ENCODE assay signal across 19 cellular contexts in the genomic region with DNA sequence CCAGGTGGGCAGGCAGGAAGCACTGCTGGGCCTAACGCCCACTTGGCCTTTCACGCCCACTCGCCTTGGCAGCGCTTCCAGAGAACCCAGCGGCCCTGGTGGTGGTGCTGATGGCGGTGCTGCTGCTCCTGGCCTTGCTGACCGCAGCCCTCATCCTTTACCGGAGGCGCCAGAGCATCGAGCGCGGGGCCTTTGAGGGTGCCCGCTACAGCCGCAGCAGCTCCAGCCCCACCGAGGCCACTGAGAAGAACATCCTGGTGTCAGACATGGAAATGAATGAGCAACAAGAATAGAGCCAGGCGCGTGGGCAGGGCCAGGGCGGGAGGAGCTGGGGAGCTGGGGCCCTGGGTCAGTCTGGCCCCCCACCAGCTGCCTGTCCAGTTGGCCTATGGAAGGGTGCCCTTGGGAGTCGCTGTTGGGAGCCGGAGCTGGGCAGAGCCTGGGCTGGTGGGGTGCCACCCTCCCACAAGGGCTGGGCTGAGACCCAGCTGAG.
DNase-seq lines count a peak whose midpoint lies in the region; TF ChIP-seq lines count a peak whose summit lies in the region.
"Had no signal": no experiment of that assay in that cellular context is flagged by ENCODE, and none has a peak within 500 bp of the region (broad histone marks: within the 10 kb centered on the region; RNA-seq: fewer than 3 reads in every experiment).

No MANE protein-coding gene starts in this region.

- no peak for TF ChIP-seq POLR2A in transverse colon (IDR thresholded peaks at IDR 0.05)

- H3K27ac ChIP-seq in BLaER1 treated with 17β-estradiol and CSF1 and Interleukin-3, amounts not matched to agents 10 nM and 100 nM: peak overlapping the region in 7 of 11 experiments; percentile 13 to 56 (median 29); a peak in 8 of 22 replicates
- H3K27ac ChIP-seq in WERI-Rb-1 (peak overlapping the region; percentile 91), osteoblast (ENCODE audit: low read depth, low read length) (no peak overlapping the region), transverse colon (no peak overlapping the region)
- H3K27ac ChIP-seq: GM23248, SJSA1 had no signal

- no peak overlapping the region for H3K27ac Mint-ChIP-seq in activated T-helper 2 cell treated with anti-CD3 and anti-CD28 coated beads, Interferon-gamma antibody, Interleukin-2, Interleukin-4, amounts not matched to agents 10 μg/mL and 5 μg/mL and 100 μg/mL, durations not matched to agents 14 hours and 24 hours and 36 hours
- H3K27ac Mint-ChIP-seq: CD8-positive, alpha-beta T cell had no signal

- H3K9ac ChIP-seq in BLaER1 treated with 17β-estradiol and CSF1 and Interleukin-3, amounts not matched to agents 10 nM and 100 nM: peak overlapping the region; percentile 6 to 59 (median 30); a peak in 14 of 22 replicates
- H3K9ac ChIP-seq: GM23248 had no signal

- H3K9me3 ChIP-seq in BLaER1 treated with 17β-estradiol and CSF1 and Interleukin-3, amounts not matched to agents 10 nM and 100 nM (replicated peaks in 1 of 11): peaks cover 0 to 8% (median 0%) of the 10 kb centered on the region in 11 experiments; a peak in 6 of 22 replicates
- H3K9me3 ChIP-seq in WERI-Rb-1 (ENCODE audit: severe bottlenecking): no peaks in the 10 kb centered on the region
- H3K9me3 ChIP-seq in osteoblast (ENCODE audit: low read depth, low read length): no peaks in the 10 kb centered on the region
- H3K9me3 ChIP-seq in transverse colon: no peaks in the 10 kb centered on the region
- H3K9me3 ChIP-seq: MG63 had no signal

- no peaks in the 10 kb centered on the region for H3K36me3 Mint-ChIP-seq in activated T-helper 2 cell treated with anti-CD3 and anti-CD28 coated beads, Interferon-gamma antibody, Interleukin-2, Interleukin-4, amounts not matched to agents 10 μg/mL and 5 μg/mL and 100 μg/mL, durations not matched to agents 14 hours and 24 hours and 36 hours (ENCODE audit: low read depth)

- no peaks in the 10 kb centered on the region for H3K79me2 ChIP-seq in osteoblast (ENCODE audit: insufficient read depth, low read length)

- H3K27me3 ChIP-seq in BLaER1 treated with 17β-estradiol and CSF1 and Interleukin-3, amounts not matched to agents 10 nM and 100 nM: no peaks in the 10 kb centered on the region
- H3K27me3 ChIP-seq in H7 (ENCODE audit: control insufficient read depth, insufficient read depth, low read length) (no peaks in the 10 kb centered on the region), WERI-Rb-1 (ENCODE audit: insufficient read depth, low read depth, severe bottlenecking) (no peaks in the 10 kb centered on the region), osteoblast (ENCODE audit: insufficient read depth, low read length) (no peaks in the 10 kb centered on the region), transverse colon (no peaks in the 10 kb centered on the region)
- H3K27me3 ChIP-seq: MG63, SJSA1 had no signal

- intact Hi-C loops in transverse colon (cut with DNase I; ENCODE audit: low total_unique reads): no loop called here
- intact Hi-C loops in activated T-helper 2 cell treated with anti-CD3 and anti-CD28 coated beads, Interferon-gamma antibody, Interleukin-2, Interleukin-4, amounts not matched to agents 10 μg/mL and 5 μg/mL and 100 μg/mL, durations not matched to agents 14 hours and 24 hours and 36 hours (cut with micrococcal nuclease): no loop called here

- DNase-seq in H7: peak; percentile 48
- DNase-seq in WERI-Rb-1: peak; percentile 18
- DNase-seq in osteoblast (ENCODE audit: insufficient read length, low spot score, missing footprints): peak; percentile 73
- no peak for DNase-seq in transverse colon
- DNase-seq in GDM1 (lab: John Stamatoyannopoulos, UW): no peak
- DNase-seq in activated T-helper 2 cell treated with anti-CD3 and anti-CD28 coated beads, Interferon-gamma antibody, Interleukin-2, Interleukin-4, amounts not matched to agents 10 μg/mL and 5 μg/mL and 100 μg/mL, durations not matched to agents 14 hours and 24 hours and 36 hours (ENCODE audit: low spot score): no peak
- DNase-seq: CD8-positive, alpha-beta T cell; DMS79; GM23248; MG63; NCI-H1436; NCI-H1930; NCI-H226; NCI-H510A treated with DMSO at 0.1 percent for 48 hours; NCI-H748 treated with DMSO at 0.1 percent for 48 hours; OCI-M1; T-helper 1 cell had no signal

- TF ChIP-seq EP300 in transverse colon (IDR thresholded peaks at IDR 0.05; ENCODE audit: low read depth): no peak

- H3K4me1 Mint-ChIP-seq in activated T-helper 2 cell treated with anti-CD3 and anti-CD28 coated beads, Interferon-gamma antibody, Interleukin-2, Interleukin-4, amounts not matched to agents 10 μg/mL and 5 μg/mL and 100 μg/mL, durations not matched to agents 14 hours and 24 hours and 36 hours (ENCODE audit: low read depth): no peaks in the 10 kb centered on the region

- in situ Hi-C loops in transverse colon (cut with MboI; ENCODE audit: low pct_ligation_motif_present in 1 of 4, low pct_unique_long_range_greater_than_20kb in 1 of 4, low sequenced_read_pairs in 3 of 4): loop anchor here in 2 of 4 donors (10.0 to 25.0 kb wide), 2 partner anchors 713 to 720 kb away; no protein-coding TSS in a partner anchor

- WGBS in transverse colon (ENCODE audit: low coverage in 1 of 2), 2 donors: 83% methylated on average over 11 of the region's 20 CpGs; no CpG with 5 or more reads in 1 of the 2 donors

- H3K27me3 Mint-ChIP-seq in activated T-helper 2 cell treated with anti-CD3 and anti-CD28 coated beads, Interferon-gamma antibody, Interleukin-2, Interleukin-4, amounts not matched to agents 10 μg/mL and 5 μg/mL and 100 μg/mL, durations not matched to agents 14 hours and 24 hours and 36 hours (ENCODE audit: low read depth): no peaks in the 10 kb centered on the region

- peaks cover 24 to 55% (median 40%) of the 10 kb centered on the region in 11 experiments for H3K36me3 ChIP-seq in BLaER1 treated with 17β-estradiol and CSF1 and Interleukin-3, amounts not matched to agents 10 nM and 100 nM
- H3K36me3 ChIP-seq in H7 (replicated peaks; ENCODE audit: control insufficient read depth, insufficient read depth, low read length) (no peaks in the 10 kb centered on the region; the same call in 1 of the 2 replicates), WERI-Rb-1 (no peaks in the 10 kb centered on the region), osteoblast (ENCODE audit: insufficient read depth, low read length) (peaks cover 59% of the 10 kb centered on the region), transverse colon (no peaks in the 10 kb centered on the region)

- TF ChIP-seq CTCF in WERI-Rb-1 (IDR thresholded peaks at IDR 0.05; ENCODE audit: low read depth, low read length) (no peak), osteoblast (IDR thresholded peaks at IDR 0.05; ENCODE audit: extremely low read depth, low read depth, low read length) (no peak), transverse colon (IDR thresholded peaks at IDR 0.05) (no peak)

- no peak overlapping the region for H3K4me3 Mint-ChIP-seq in activated T-helper 2 cell treated with anti-CD3 and anti-CD28 coated beads, Interferon-gamma antibody, Interleukin-2, Interleukin-4, amounts not matched to agents 10 μg/mL and 5 μg/mL and 100 μg/mL, durations not matched to agents 14 hours and 24 hours and 36 hours (ENCODE audit: low read depth)
- H3K4me3 Mint-ChIP-seq: CD8-positive, alpha-beta T cell had no signal

- H3K4me3 ChIP-seq in BLaER1 treated with 17β-estradiol and CSF1 and Interleukin-3, amounts not matched to agents 10 nM and 100 nM: no peak overlapping the region
- H3K4me3 ChIP-seq in H7 (ENCODE audit: insufficient read depth, low read depth, low read length): no peak overlapping the region
- H3K4me3 ChIP-seq in WERI-Rb-1 (ENCODE audit: low read depth, low read length): no peak overlapping the region
- no peak overlapping the region for H3K4me3 ChIP-seq in osteoblast (ENCODE audit: insufficient read depth, low read length)
- no peak overlapping the region for H3K4me3 ChIP-seq in transverse colon
- H3K4me3 ChIP-seq: GM23248, MG63, SJSA1 had no signal

- peak overlapping the region; percentile 9 to 86 (median 65); a peak in 20 of 22 replicates for H3K4me2 ChIP-seq in BLaER1 treated with 17β-estradiol and CSF1 and Interleukin-3, amounts not matched to agents 10 nM and 100 nM
- H3K4me2 ChIP-seq in osteoblast (ENCODE audit: insufficient read depth, low read length): no peak overlapping the region

- H2AFZ ChIP-seq in osteoblast (ENCODE audit: low read length): no peak overlapping the region
- H2AFZ ChIP-seq: GM23248 had no signal

- peaks cover 0 to 64% (median 0%) of the 10 kb centered on the region in 11 experiments; a peak in 9 of 22 replicates for H4K20me1 ChIP-seq in BLaER1 treated with 17β-estradiol and CSF1 and Interleukin-3, amounts not matched to agents 10 nM and 100 nM
- peaks cover 19% of the 10 kb centered on the region for H4K20me1 ChIP-seq in osteoblast (ENCODE audit: insufficient read depth, low read length)

- H3K4me1 ChIP-seq in BLaER1 treated with 17β-estradiol and CSF1 and Interleukin-3, amounts not matched to agents 10 nM and 100 nM: peaks cover 33 to 52% (median 44%) of the 10 kb centered on the region in 10 experiments; a peak in 19 of 20 replicates
- peaks cover 9% of the 10 kb centered on the region for H3K4me1 ChIP-seq in osteoblast (ENCODE audit: insufficient read depth, low read length)
- H3K4me1 ChIP-seq in transverse colon: no peaks in the 10 kb centered on the region
- H3K4me1 ChIP-seq: SJSA1 had no signal

- H3K9me3 Mint-ChIP-seq in activated T-helper 2 cell treated with anti-CD3 and anti-CD28 coated beads, Interferon-gamma antibody, Interleukin-2, Interleukin-4, amounts not matched to agents 10 μg/mL and 5 μg/mL and 100 μg/mL, durations not matched to agents 14 hours and 24 hours and 36 hours: no peaks in the 10 kb centered on the region
- H3K9me3 Mint-ChIP-seq: CD8-positive, alpha-beta T cell had no signal

Comparison
In these comparisons a context has a peak if more than half of its experiments do, and no peak if none do; other contexts are left out.
1. H3K27ac ChIP-seq: peak in BLaER1 treated with 17β-estradiol and CSF1 and Interleukin-3, amounts not matched to agents 10 nM and 100 nM (7 of 11) and WERI-Rb-1 (single experiment); none in osteoblast (single experiment) and transverse colon (0 of 4).
2. DNase-seq: peak in H7 (single experiment), WERI-Rb-1 (single experiment) and osteoblast (single experiment); none in transverse colon (single experiment), GDM1 (single experiment) and activated T-helper 2 cell treated with anti-CD3 and anti-CD28 coated beads, Interferon-gamma antibody, Interleukin-2, Interleukin-4, amounts not matched to agents 10 μg/mL and 5 μg/mL and 100 μg/mL, durations not matched to agents 14 hours and 24 hours and 36 hours (single experiment).